In the genomic region with DNA sequence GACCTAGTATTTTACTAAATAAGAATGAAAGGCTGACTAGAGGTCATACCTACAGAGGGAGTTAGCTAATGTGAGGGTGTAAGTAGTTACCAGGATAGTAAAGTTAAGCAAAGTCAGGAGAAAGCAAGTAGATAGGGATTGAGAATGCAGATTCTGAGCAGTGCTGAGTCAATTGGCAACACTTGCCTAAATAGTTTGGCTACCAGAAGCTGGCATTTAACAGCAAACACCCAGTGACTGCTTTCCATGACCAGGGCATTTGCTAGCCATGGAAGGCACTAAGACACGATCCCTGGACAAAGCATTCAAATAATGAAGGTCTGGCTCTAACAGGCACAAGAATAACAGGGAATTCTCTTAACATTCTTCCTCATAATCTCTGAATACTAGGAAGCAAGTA, we compare ENCODE assay signal across 25 cellular contexts. TPM values are rescaled to one million over a fixed set of nuclear protein-coding genes. Genes with fewer than 3 reads are reported as not detected.
A peak's percentile ranks its signal among the peaks of the same experiment; 100 is the strongest.
DNase-seq lines count a peak whose midpoint lies in the region; ATAC-seq and TF ChIP-seq lines count a peak whose summit lies in the region.
"Had no signal": no experiment of that assay in that cellular context is flagged by ENCODE, and none has a peak within 500 bp of the region (broad histone marks: within the 10 kb centered on the region; RNA-seq: fewer than 3 reads in every experiment).

No MANE protein-coding gene starts in this region.

- ATAC-seq in CD4-positive, alpha-beta T cell (ENCODE audit: poor library complexity), result no peak

- peak overlapping the region; percentile 28 for H3K27ac Mint-ChIP-seq in activated naive CD4-positive, alpha-beta T cell treated with anti-CD3 and anti-CD28 coated beads for 36 hours
- peak overlapping the region; percentile 36 for H3K27ac Mint-ChIP-seq in CD4-positive, alpha-beta T cell
- H3K27ac Mint-ChIP-seq in endothelial cell (ENCODE audit: unreplicated experiment), result peak overlapping the region; percentile 61
- H3K27ac Mint-ChIP-seq: CD4-positive, CD25-positive, alpha-beta regulatory T cell; HFFc6 had no signal

- H3K4me3 Mint-ChIP-seq in activated naive CD4-positive, alpha-beta T cell treated with anti-CD3 and anti-CD28 coated beads for 36 hours, result no peak overlapping the region
- no peak overlapping the region for H3K4me3 Mint-ChIP-seq in CD4-positive, alpha-beta T cell
- H3K4me3 Mint-ChIP-seq in endothelial cell (ENCODE audit: unreplicated experiment), result no peak overlapping the region
- H3K4me3 Mint-ChIP-seq: CD4-positive, CD25-positive, alpha-beta regulatory T cell; HFFc6; IgD-negative memory B cell had no signal

- CTCF ChIA-PET in activated naive CD4-positive, alpha-beta T cell treated with anti-CD3 and anti-CD28 coated beads for 36 hours (lab: Charles Lee), result no interaction called here
- CTCF ChIA-PET in CD4-positive, alpha-beta T cell (lab: Charles Lee), result interaction anchor here (0.6 kb wide), 1 partner anchor 1860 kb away, joined by 3 read pairs; no protein-coding TSS in a partner anchor

- no peak for TF ChIP-seq CTCF in CD4-positive, alpha-beta T cell (IDR thresholded peaks at IDR 0.05)
- TF ChIP-seq CTCF in endothelial cell (IDR thresholded peaks at IDR 0.05; ENCODE audit: unreplicated experiment), result no peak

- H3K27me3 ChIP-seq in CD4-positive, alpha-beta T cell (ENCODE audit: control insufficient read depth, insufficient read depth, low read length), result no peaks in the 10 kb centered on the region
- H3K27me3 ChIP-seq in skeletal muscle tissue (ENCODE audit: control insufficient read depth in 3 of 3, insufficient read depth in 3 of 3, low read length in 3 of 3), result no peaks in the 10 kb centered on the region
- H3K27me3 ChIP-seq: BLaER1, SJSA1 had no signal

- intact Hi-C loops in activated naive CD4-positive, alpha-beta T cell treated with anti-CD3 and anti-CD28 coated beads for 36 hours (cut with micrococcal nuclease), result no loop called here
- intact Hi-C loops in CD4-positive, alpha-beta T cell (cut with DNase I, micrococcal nuclease), result loop anchor here in 1 of 2 experiments (5.0 kb wide), 1 partner anchor 33 kb away; no protein-coding TSS in a partner anchor

- peaks cover 5% of the 10 kb centered on the region for H3K4me1 Mint-ChIP-seq in activated naive CD4-positive, alpha-beta T cell treated with anti-CD3 and anti-CD28 coated beads for 36 hours (ENCODE audit: low read depth)
- H3K4me1 Mint-ChIP-seq in CD4-positive, alpha-beta T cell (ENCODE audit: low read depth), result no peaks in the 10 kb centered on the region
- no peaks in the 10 kb centered on the region for H3K4me1 Mint-ChIP-seq in endothelial cell (ENCODE audit: unreplicated experiment)
- H3K4me1 Mint-ChIP-seq: IgD-negative memory B cell had no signal

- H3K36me3 Mint-ChIP-seq in activated naive CD4-positive, alpha-beta T cell treated with anti-CD3 and anti-CD28 coated beads for 36 hours (ENCODE audit: low read depth), result peaks cover 32% of the 10 kb centered on the region
- H3K36me3 Mint-ChIP-seq in CD4-positive, alpha-beta T cell (ENCODE audit: low read depth), result peaks cover 96% of the 10 kb centered on the region
- peaks cover 44% of the 10 kb centered on the region for H3K36me3 Mint-ChIP-seq in endothelial cell (ENCODE audit: low read depth, unreplicated experiment)

- no peaks in the 10 kb centered on the region for H3K27me3 Mint-ChIP-seq in activated naive CD4-positive, alpha-beta T cell treated with anti-CD3 and anti-CD28 coated beads for 36 hours (ENCODE audit: low read depth)
- H3K27me3 Mint-ChIP-seq in CD4-positive, alpha-beta T cell, result no peaks in the 10 kb centered on the region
- no peaks in the 10 kb centered on the region for H3K27me3 Mint-ChIP-seq in endothelial cell (ENCODE audit: unreplicated experiment)
- H3K27me3 Mint-ChIP-seq: CD4-positive, CD25-positive, alpha-beta regulatory T cell; IgD-negative memory B cell had no signal

- DNase-seq in activated naive CD4-positive, alpha-beta T cell treated with anti-CD3 and anti-CD28 coated beads for 36 hours, result no peak
- DNase-seq in activated naive CD4-positive, alpha-beta T cell treated with Interleukin-2 at 50 U/mL for 16 hours, result no peak
- no peak for DNase-seq in CD4-positive, alpha-beta T cell
- DNase-seq in endothelial cell (ENCODE audit: low spot score) (no peak), DMS79 (lab: John Stamatoyannopoulos, UW) (no peak)
- no peak for DNase-seq in stimulated activated CD8-positive, alpha-beta memory T cell treated with anti-CD3 and anti-CD28 coated beads, Interleukin-4, amount 100 ng/mL, for 48 hours
- DNase-seq: CD4-positive, CD25-positive, alpha-beta regulatory T cell; DMS53; GM23248; HFFc6; NCI-H1092; NCI-H1417 treated with DMSO at 0.1 percent for 48 hours; NCI-H1694 treated with DMSO at 0.1 percent for 48 hours; NCI-H2081; NCI-H226; NCI-H510A; NCI-H69; Right ventricle myocardium superior; RPMI8226 had no signal

- POLR2A ChIA-PET in CD4-positive, alpha-beta T cell (lab: Charles Lee), result no interaction called here

- H3K9me3 Mint-ChIP-seq in activated naive CD4-positive, alpha-beta T cell treated with anti-CD3 and anti-CD28 coated beads for 36 hours, result no peaks in the 10 kb centered on the region
- no peaks in the 10 kb centered on the region for H3K9me3 Mint-ChIP-seq in CD4-positive, alpha-beta T cell
- no peaks in the 10 kb centered on the region for H3K9me3 Mint-ChIP-seq in endothelial cell (ENCODE audit: unreplicated experiment)
- H3K9me3 Mint-ChIP-seq: CD4-positive, CD25-positive, alpha-beta regulatory T cell; HFFc6; IgD-negative memory B cell had no signal

- H3K4me1 ChIP-seq in skeletal muscle tissue (ENCODE audit: control insufficient read depth in 3 of 3, insufficient read depth in 3 of 3, low read length in 3 of 3), result peaks cover 0 to 8% (median 2%) of the 10 kb centered on the region in 3 donors
- H3K4me1 ChIP-seq: BLaER1, HAP-1, SJSA1 had no signal

- no peaks in the 10 kb centered on the region for H3K9me3 ChIP-seq in CD4-positive, alpha-beta T cell (ENCODE audit: control insufficient read depth, low read length)
- H3K9me3 ChIP-seq in skeletal muscle tissue (ENCODE audit: control insufficient read depth in 3 of 3, low read length in 3 of 3), result no peaks in the 10 kb centered on the region
- H3K9me3 ChIP-seq: BLaER1, HAP-1, SJSA1 had no signal

- peaks cover 39 to 77% (median 67%) of the 10 kb centered on the region in 3 donors for H3K36me3 ChIP-seq in skeletal muscle tissue (ENCODE audit: control insufficient read depth in 3 of 3, insufficient read depth in 3 of 3, low read length in 3 of 3)

- no peak overlapping the region for H3K27ac ChIP-seq in CD4-positive, alpha-beta T cell (ENCODE audit: low read depth, low read length)
- H3K27ac ChIP-seq in skeletal muscle tissue (ENCODE audit: low read depth, low read length), result peak overlapping the region; percentile 3
- H3K27ac ChIP-seq: BLaER1, GM23248, KMS-11, SJSA1 had no signal

- no peak overlapping the region for H3K4me3 ChIP-seq in skeletal muscle tissue (ENCODE audit: low read length in 3 of 3)
- H3K4me3 ChIP-seq: BLaER1, GM23248, HAP-1, SJSA1 had no signal

- H3K9ac ChIP-seq in skeletal muscle tissue (ENCODE audit: low read depth in 1 of 3, low read length in 3 of 3), result no peak overlapping the region
- H3K9ac ChIP-seq: BLaER1, GM23248, KMS-11 had no signal

RNA-seq across cellular contexts. Expression of a gene that starts 25.9 kb away (rescaled TPM):
- total RNA-seq in activated naive CD4-positive, alpha-beta T cell treated with anti-CD3 and anti-CD28 coated beads for 36 hours, result 10 to 100 TPM; 39.3 to 40.0 TPM
- total RNA-seq in CD4-positive, alpha-beta T cell, result 10 to 100 TPM; 47.8 to 50.4 TPM
- total RNA-seq in endothelial cell (ENCODE audit: unreplicated experiment), result 52.5 TPM
- 41.2 TPM for total RNA-seq in skeletal muscle tissue
